In genomic region chr13:62631124-62631523, GRCh38 we compare ENCODE assay signal across 24 cellular contexts.
"Had no signal": no experiment of that assay in that cellular context is flagged by ENCODE, and none has a peak within 500 bp of the region (broad histone marks: within the 10 kb centered on the region; RNA-seq: fewer than 3 reads in every experiment).

No MANE protein-coding gene starts in this region.

- H3K36me3 ChIP-seq: colonic mucosa, esophagus muscularis mucosa, esophagus squamous epithelium, gastrocnemius medialis, gastroesophageal sphincter, heart left ventricle, heart right ventricle had no signal

- H3K9me3 ChIP-seq: colonic mucosa, esophagus muscularis mucosa, gastrocnemius medialis, gastroesophageal sphincter had no signal

- H3K27me3 ChIP-seq: colonic mucosa, esophagus muscularis mucosa, esophagus squamous epithelium, foreskin keratinocyte, gastrocnemius medialis, gastroesophageal sphincter, heart left ventricle, heart right ventricle had no signal

- ATAC-seq: effector memory CD8-positive, alpha-beta T cell; esophagus mucosa; foreskin keratinocyte; gastrocnemius medialis; gastroesophageal sphincter; heart left ventricle; heart right ventricle had no signal

- DNase-seq: colonic mucosa; cortex of kidney; dermis blood vessel endothelial cell; dorsolateral prefrontal cortex; effector CD4-positive, alpha-beta T cell; effector CD8-positive, alpha-beta T cell; effector memory CD4-positive, alpha-beta T cell; effector memory CD8-positive, alpha-beta T cell; endodermal cell; erythroblast; esophagus squamous epithelium; foreskin fibroblast; foreskin keratinocyte; foreskin melanocyte; gastrocnemius medialis; glutamatergic neuron; head of caudate nucleus; heart left ventricle; heart right ventricle had no signal

- H3K4me3 ChIP-seq: colonic mucosa, coronary artery, dorsolateral prefrontal cortex, esophagus muscularis mucosa, esophagus squamous epithelium, gastrocnemius medialis, gastroesophageal sphincter, heart left ventricle, heart right ventricle had no signal

- H3K27ac ChIP-seq: colonic mucosa, coronary artery, dorsolateral prefrontal cortex, epithelial cell of prostate, esophagus muscularis mucosa, esophagus squamous epithelium, foreskin keratinocyte, gastrocnemius medialis, gastroesophageal sphincter, heart left ventricle, heart right ventricle had no signal
